ENCODE assay signal across 8 cellular contexts in genomic region chr1:154327466-154328317, GRCh38. TPM values are rescaled to one million over a fixed set of nuclear protein-coding genes. Genes with fewer than 3 reads are reported as not detected.
A peak's percentile ranks its signal among the peaks of the same experiment; 100 is the strongest.
DNase-seq lines count a peak whose midpoint lies in the region; ATAC-seq and TF ChIP-seq lines count a peak whose summit lies in the region.

No MANE protein-coding gene starts in this region.

- no peak for TF ChIP-seq POLR2A in thyroid gland (IDR thresholded peaks at IDR 0.05)
- no peak for TF ChIP-seq POLR2A in GM18505 (IDR thresholded peaks at IDR 0.05; ENCODE audit: borderline replicate concordance, extremely low read depth, insufficient read depth, insufficient read length)

- peak overlapping the region; percentile 84 to 98 (median 96) for H3K4me3 Mint-ChIP-seq in CD8-positive, alpha-beta memory T cell
- H3K4me3 Mint-ChIP-seq in activated naive CD8-positive, alpha-beta T cell = peak overlapping the region; percentile 83

- H3K36me3 ChIP-seq in CD8-positive, alpha-beta memory T cell (ENCODE audit: insufficient read depth, low read length) = peaks cover 24% of the 10 kb centered on the region
- H3K36me3 ChIP-seq in HUES48 (ENCODE audit: control insufficient read depth, insufficient read depth, low read length) (peaks cover 25% of the 10 kb centered on the region), kidney epithelial cell (ENCODE audit: control insufficient read depth, insufficient read depth, low read length) (peaks cover 1% of the 10 kb centered on the region), thyroid gland (peaks cover 6 to 19% of the 10 kb centered on the region in 2 donors)

- DNase-seq in CD8-positive, alpha-beta memory T cell = peak in 3 of 5 donors; percentile 23 to 56 (median 55)
- DNase-seq in kidney epithelial cell (ENCODE audit: low read depth) (no peak), thyroid gland (peak; percentile 16 to 22), epidermal melanocyte (ENCODE audit: insufficient read length, low spot score) (no peak)
- no peak for DNase-seq in effector CD4-positive, alpha-beta T cell

- CTCF ChIA-PET in CD8-positive, alpha-beta memory T cell (lab: Charles Lee) = interaction anchor here (0.8 to 18.8 kb wide), 7 partner anchors 16 to 106 kb away, joined by 3 to 591 read pairs (median 3); partner anchors contain the start of gene HAX1

- H3K27ac Mint-ChIP-seq in CD8-positive, alpha-beta memory T cell = peak overlapping the region; percentile 76 to 98 (median 92)
- H3K27ac Mint-ChIP-seq in activated naive CD8-positive, alpha-beta T cell = peak overlapping the region; percentile 66

- peaks cover 4 to 37% (median 8%) of the 10 kb centered on the region in 3 donors for H3K36me3 Mint-ChIP-seq in CD8-positive, alpha-beta memory T cell
- peaks cover 11% of the 10 kb centered on the region for H3K36me3 Mint-ChIP-seq in activated naive CD8-positive, alpha-beta T cell

- 42% methylated on average over 5 of the region's 5 CpGs for WGBS in thyroid gland, 2 donors

- peak overlapping the region; percentile 53 for H3K4me3 ChIP-seq in CD8-positive, alpha-beta memory T cell (ENCODE audit: low read length)
- H3K4me3 ChIP-seq in HUES48 (ENCODE audit: low read depth, low read length) (peak overlapping the region; percentile 63), kidney epithelial cell (ENCODE audit: low read depth, low read length) (peak overlapping the region; percentile 32), thyroid gland (replicated peaks in 1 of 3) (peak overlapping the region in 2 of 3 donors; percentile 18 to 33)

- peaks cover 58 to 72% (median 69%) of the 10 kb centered on the region in 3 donors for H3K4me1 Mint-ChIP-seq in CD8-positive, alpha-beta memory T cell
- peaks cover 63% of the 10 kb centered on the region for H3K4me1 Mint-ChIP-seq in activated naive CD8-positive, alpha-beta T cell (ENCODE audit: low read depth)

- no peak for ATAC-seq in GM18505 (IDR thresholded peaks at IDR 0.05; ENCODE audit: unreplicated experiment)

- POLR2A ChIA-PET in CD8-positive, alpha-beta memory T cell (lab: Charles Lee) = interaction anchor here (0.6 to 6.4 kb wide), 7 partner anchors 8 to 76 kb away, joined by 3 to 56 read pairs (median 7); no protein-coding TSS in a partner anchor

- TF ChIP-seq CTCF in kidney epithelial cell (IDR thresholded peaks at IDR 0.05; ENCODE audit: insufficient read depth, low read length, poor library complexity, severe bottlenecking) = no peak
- no peak for TF ChIP-seq CTCF in thyroid gland (IDR thresholded peaks at IDR 0.05)

- intact Hi-C loops in thyroid gland (cut with DNase I) = no loop called here

- H3K9ac ChIP-seq in HUES48 (ENCODE audit: low read depth, low read length) = no peak overlapping the region

- no peaks in the 10 kb centered on the region for H3K9me3 ChIP-seq in CD8-positive, alpha-beta memory T cell (ENCODE audit: low read length)
- H3K9me3 ChIP-seq in HUES48 (ENCODE audit: control insufficient read depth, insufficient read depth, low read length) (no peaks in the 10 kb centered on the region), thyroid gland (no peaks in the 10 kb centered on the region)

- H3K27ac ChIP-seq in CD8-positive, alpha-beta memory T cell (ENCODE audit: low read depth, low read length) = peak overlapping the region; percentile 57
- H3K27ac ChIP-seq in HUES48 (ENCODE audit: low read depth, low read length) (no peak overlapping the region), thyroid gland (peak overlapping the region; percentile 63 to 85 (median 83))

- H3K27me3 Mint-ChIP-seq in CD8-positive, alpha-beta memory T cell = no peaks in the 10 kb centered on the region
- no peaks in the 10 kb centered on the region for H3K27me3 Mint-ChIP-seq in activated naive CD8-positive, alpha-beta T cell

- no peaks in the 10 kb centered on the region for H3K9me3 Mint-ChIP-seq in CD8-positive, alpha-beta memory T cell
- no peaks in the 10 kb centered on the region for H3K9me3 Mint-ChIP-seq in activated naive CD8-positive, alpha-beta T cell (ENCODE audit: low read depth)

- H3K4me1 ChIP-seq in CD8-positive, alpha-beta memory T cell (ENCODE audit: insufficient read depth, low read length) = peaks cover 66% of the 10 kb centered on the region
- H3K4me1 ChIP-seq in HUES48 (ENCODE audit: control insufficient read depth, insufficient read depth, low read length) (peaks cover 30% of the 10 kb centered on the region), thyroid gland (peaks cover 31 to 33% of the 10 kb centered on the region in 2 donors)

- H3K27me3 ChIP-seq in CD8-positive, alpha-beta memory T cell (ENCODE audit: insufficient read depth, low read length, poor library complexity, severe bottlenecking) = no peaks in the 10 kb centered on the region
- H3K27me3 ChIP-seq in HUES48 (ENCODE audit: control insufficient read depth, insufficient read depth, low read length) (peaks cover 6% of the 10 kb centered on the region; the same call in 1 of the 2 replicates), kidney epithelial cell (ENCODE audit: control insufficient read depth, insufficient read depth, low read length) (peaks cover 10% of the 10 kb centered on the region), thyroid gland (no peaks in the 10 kb centered on the region)

RNA-seq across cellular contexts. Expression of gene ATP8B2, which starts 2.4 kb away (rescaled TPM):
- total RNA-seq in CD8-positive, alpha-beta memory T cell = 10 to 100 TPM; 71.7 to 72.8 TPM
- 69.9 TPM for polyA plus RNA-seq in CD8-positive, alpha-beta memory T cell
- 30.9 and 45.2 TPM in 2 replicates for total RNA-seq in kidney epithelial cell
- total RNA-seq in thyroid gland = 100 to 1,000 TPM in 1 of 4 donors, 10 to 100 TPM in 3; 61.6 to 106 (median 76.4) TPM

RNA-seq across cellular contexts. Expression of gene AQP10, which starts 6.8 kb away (rescaled TPM):
- not detected for total RNA-seq in CD8-positive, alpha-beta memory T cell
- polyA plus RNA-seq in CD8-positive, alpha-beta memory T cell = not detected
- not detected in 2 replicates for total RNA-seq in kidney epithelial cell
- not detected for total RNA-seq in thyroid gland

RNA-seq across cellular contexts. Expression of gene HAX1, which starts 55.3 kb away (rescaled TPM):
- 100 to 1,000 TPM; 145 to 153 TPM for total RNA-seq in CD8-positive, alpha-beta memory T cell
- polyA plus RNA-seq in CD8-positive, alpha-beta memory T cell = 149 TPM
- 106 and 117 TPM in 2 replicates for total RNA-seq in kidney epithelial cell
- 100 to 1,000 TPM in 2 of 4 donors, 10 to 100 TPM in 2; 52.0 to 104 (median 94.5) TPM for total RNA-seq in thyroid gland

Comparison
In these comparisons a context has a peak if more than half of its experiments do, and no peak if none do; other contexts are left out.
1. DNase-seq: peak in CD8-positive, alpha-beta memory T cell (3 of 5) and thyroid gland (2 of 2); none in kidney epithelial cell (single experiment), epidermal melanocyte (single experiment) and effector CD4-positive, alpha-beta T cell (single experiment).
2. Peak in every context shown above with its lines, with median percentiles within 50 percentile points of each other: H3K4me3 ChIP-seq.